ENCODE assay signal across 16 cellular contexts in genomic region chr3:17009831-17010230, GRCh38.
DNase-seq lines count a peak whose midpoint lies in the region; ATAC-seq and TF ChIP-seq lines count a peak whose summit lies in the region.
"Had no signal": no experiment of that assay in that cellular context is flagged by ENCODE, and none has a peak within 500 bp of the region (broad histone marks: within the 10 kb centered on the region; RNA-seq: fewer than 3 reads in every experiment).

No MANE protein-coding gene starts in this region.

- no peak for ATAC-seq in HG02938 (IDR thresholded peaks at IDR 0.05; ENCODE audit: unreplicated experiment)
- ATAC-seq: CD8-positive, alpha-beta T cell; HCT116 had no signal

- POLR2A ChIA-PET in HEK293T (lab: Yijun Ruan, JAX), result no interaction called here

- no peak for TF ChIP-seq CTCF in fibroblast of pulmonary artery (IDR thresholded peaks at IDR 0.05; ENCODE audit: low read length, missing control alignments)

- DNase-seq in RPMI7951 (ENCODE audit: low read depth), result peak; percentile 3
- peak; percentile 31 for DNase-seq in fibroblast of pulmonary artery (ENCODE audit: low read depth)
- DNase-seq in HEK293T (ENCODE audit: extremely low spot score), result no peak
- DNase-seq in HAP-1 (ENCODE audit: low spot score in 2 of 2), result no peak
- DNase-seq: Caco-2; CD4-positive, CD25-positive, alpha-beta regulatory T cell; CD8-positive, alpha-beta T cell; DMS153; DND-41; GM23248; H7; HFFc6 had no signal

- H3K36me3 ChIP-seq in endocrine pancreas (ENCODE audit: control insufficient read depth, insufficient read depth, low read length) (peaks cover 2% of the 10 kb centered on the region), HAP-1 (replicated peaks) (peaks cover 23% of the 10 kb centered on the region)

- in situ Hi-C loops in HAP-1 (cut with MboI; ENCODE audit: low sequenced_read_pairs), result no loop called here

- H3K27me3 ChIP-seq in endocrine pancreas (ENCODE audit: control insufficient read depth, insufficient read depth, low read length) (no peaks in the 10 kb centered on the region), HAP-1 (ENCODE audit: low read depth) (no peaks in the 10 kb centered on the region)
- H3K27me3 ChIP-seq: BLaER1 had no signal

- peak overlapping the region; percentile 21 for H3K9ac ChIP-seq in endocrine pancreas (ENCODE audit: control insufficient read depth, insufficient read depth, low read length)
- H3K9ac ChIP-seq: BLaER1, GM23248 had no signal

- H3K4me1 ChIP-seq in endocrine pancreas (ENCODE audit: control insufficient read depth, insufficient read depth, low read length) (peaks cover 30% of the 10 kb centered on the region), HAP-1 (peaks cover 46% of the 10 kb centered on the region)
- H3K4me1 ChIP-seq: BLaER1 had no signal

- no peaks in the 10 kb centered on the region for H3K9me3 ChIP-seq in endocrine pancreas (ENCODE audit: control insufficient read depth, low read length)
- no peaks in the 10 kb centered on the region for H3K9me3 ChIP-seq in HAP-1
- H3K9me3 ChIP-seq: BLaER1, Caco-2 had no signal

- no peak overlapping the region for H3K4me3 ChIP-seq in endocrine pancreas (ENCODE audit: control insufficient read depth, insufficient read depth, low read length)
- no peak overlapping the region for H3K4me3 ChIP-seq in fibroblast of pulmonary artery (replicated peaks; ENCODE audit: low read depth, low read length)
- H3K4me3 ChIP-seq in HAP-1, result no peak overlapping the region
- H3K4me3 ChIP-seq: BLaER1, GM23248 had no signal

- CTCF ChIA-PET in HEK293T (lab: Yijun Ruan, JAX), result no interaction called here

TF ChIP-seq in HEK293T, 16 proteins besides CTCF, POLR2A, EP300 and RAD21:
- TF ChIP-seq ELF4 (IDR thresholded peaks at IDR 0.05), result no peak
- no peak for TF ChIP-seq FOXK2 (IDR thresholded peaks at IDR 0.05)
- no peak for TF ChIP-seq L3MBTL2 (conservative IDR thresholded peaks at IDR 0.05)
- TF ChIP-seq ARNT (IDR thresholded peaks at IDR 0.05), result no peak
- TF ChIP-seq FOXM1 (IDR thresholded peaks at IDR 0.05; ENCODE audit: borderline replicate concordance), result no peak
- TF ChIP-seq LEF1 (IDR thresholded peaks at IDR 0.05; ENCODE audit: borderline replicate concordance), result no peak
- no peak for TF ChIP-seq TARDBP (IDR thresholded peaks at IDR 0.05)
- TF ChIP-seq NFRKB (IDR thresholded peaks at IDR 0.05), result no peak
- no peak for TF ChIP-seq CTBP1 (IDR thresholded peaks at IDR 0.05; ENCODE audit: borderline replicate concordance)
- TF ChIP-seq PKNOX1 (IDR thresholded peaks at IDR 0.05), result no peak
- TF ChIP-seq SP1 (IDR thresholded peaks at IDR 0.05), result no peak

Comparison
In these comparisons a context has a peak if more than half of its experiments do, and no peak if none do; other contexts are left out.
1. DNase-seq: peak in RPMI7951 (single experiment) and fibroblast of pulmonary artery (single experiment); none in HEK293T (single experiment) and HAP-1 (0 of 2).